Comparison of ENCODE assay signal across 1 cellular context in genomic region chr20:37886851-37887297, GRCh38.
TF ChIP-seq lines count a peak whose summit lies in the region.

No MANE protein-coding gene starts in this region.

TF ChIP-seq in HepG2, 621 proteins besides CTCF, POLR2A, EP300 and RAD21 (continued from another document):
- TF ChIP-seq RNF219 (CRISPR knock-in tag; IDR thresholded peaks at IDR 0.05) (no peak), U2AF2 (IDR thresholded peaks at IDR 0.05; ENCODE audit: low read depth, low read length) (no peak), HDAC2 (CRISPR knock-in tag; IDR thresholded peaks at IDR 0.05) (peak; percentile 37; the same call in 1 of the 2 replicates), ARNT2 (CRISPR knock-in tag; IDR thresholded peaks at IDR 0.05; ENCODE audit: low read depth) (no peak), ZNF687 (CRISPR knock-in tag; IDR thresholded peaks at IDR 0.05) (peak; percentile 16; the same call in 1 of the 2 replicates), DMTF1 (CRISPR knock-in tag; IDR thresholded peaks at IDR 0.05) (no peak), HOMEZ (CRISPR knock-in tag; IDR thresholded peaks at IDR 0.05; ENCODE audit: low read depth) (no peak), ZBTB2 (CRISPR knock-in tag; IDR thresholded peaks at IDR 0.05; ENCODE audit: low read depth) (no peak), HMGXB3 (CRISPR knock-in tag; IDR thresholded peaks at IDR 0.05; ENCODE audit: borderline replicate concordance) (no peak), NR2F6 (IDR thresholded peaks at IDR 0.05) (no peak), NR2F6 (CRISPR knock-in tag; IDR thresholded peaks at IDR 0.05) (peak; percentile 53; the same call in 1 of the 2 replicates), ZNF143 (CRISPR knock-in tag; IDR thresholded peaks at IDR 0.05) (0 out of 2 replicates have a peak, but pooled peaks have one; percentile 24), ZBTB7B (CRISPR knock-in tag; IDR thresholded peaks at IDR 0.05) (no peak), ZNF263 (CRISPR knock-in tag; IDR thresholded peaks at IDR 0.05) (no peak), PITX1 (CRISPR knock-in tag; IDR thresholded peaks at IDR 0.05) (peak; percentile 31; the same call in 1 of the 2 replicates), SUZ12 (IDR thresholded peaks at IDR 0.05; ENCODE audit: low read depth, low read length) (no peak), CENPX (CRISPR knock-in tag; IDR thresholded peaks at IDR 0.05) (no peak), ELF3 (CRISPR knock-in tag; IDR thresholded peaks at IDR 0.05) (peak; percentile 47; the same call in 1 of the 2 replicates), TARDBP (CRISPR knock-in tag; IDR thresholded peaks at IDR 0.05) (peak; percentile 52; the same call in 1 of the 2 replicates), HOXA3 (CRISPR knock-in tag; IDR thresholded peaks at IDR 0.05) (peak; percentile 19; the same call in 1 of the 2 replicates)
